Comparison of ENCODE assay signal across 16 cellular contexts in the genomic region with DNA sequence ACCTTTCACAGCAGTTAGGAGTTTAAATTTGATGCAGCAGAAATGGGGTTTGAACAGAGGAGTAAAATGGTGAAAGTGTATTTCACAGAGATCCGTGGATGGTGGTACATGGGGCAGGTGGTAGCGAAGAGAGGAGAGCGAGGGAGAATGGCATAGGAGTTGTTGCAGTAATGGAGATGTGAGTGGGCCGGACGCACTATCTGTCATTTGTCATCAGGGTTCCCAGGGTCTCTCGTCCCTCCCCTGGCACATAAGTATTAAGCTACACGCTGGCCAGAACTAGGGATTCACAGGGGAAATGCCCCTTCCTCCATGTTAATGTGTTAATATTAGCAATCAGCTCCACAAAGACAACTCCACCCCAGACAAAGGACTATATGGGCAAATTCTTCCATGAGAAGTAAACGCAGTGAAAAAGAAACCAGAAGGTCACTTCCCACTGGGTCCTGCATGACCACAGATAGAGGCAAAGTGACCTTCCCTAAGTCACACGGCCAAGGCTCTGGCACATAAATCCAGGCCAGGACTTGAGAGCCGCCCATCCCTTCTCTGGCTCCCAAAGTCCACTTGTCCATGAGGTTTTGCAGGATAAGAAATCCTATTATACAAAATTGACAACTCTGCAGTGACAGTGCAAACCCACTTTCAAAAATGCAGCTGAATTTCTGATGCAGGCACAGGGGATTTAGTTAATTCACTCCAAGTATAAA.
"Had no signal": no experiment of that assay in that cellular context is flagged by ENCODE, and none has a peak within 500 bp of the region (broad histone marks: within the 10 kb centered on the region; RNA-seq: fewer than 3 reads in every experiment).

No MANE protein-coding gene starts in this region.

- H3K9me3 ChIP-seq: ascending aorta, right lobe of liver, upper lobe of left lung had no signal

- H3K27ac ChIP-seq: dorsolateral prefrontal cortex, right lobe of liver, upper lobe of left lung had no signal

- H3K27me3 ChIP-seq: ascending aorta, dorsolateral prefrontal cortex, right lobe of liver, upper lobe of left lung had no signal

- H3K27ac Mint-ChIP-seq: activated CD4-positive, alpha-beta T cell treated with anti-CD3 and anti-CD28 coated beads, Interleukin-2, amount 10 ng/mL, durations not matched to agents 7 days and 5 days; activated naive CD8-positive, alpha-beta T cell treated with anti-CD3 and anti-CD28 coated beads, Interleukin-2, amount 50 U/mL, for 24 hours; endodermal cell; nephron had no signal

- H3K4me1 ChIP-seq: right lobe of liver, upper lobe of left lung had no signal

- H3K9me3 Mint-ChIP-seq: nephron had no signal

- H3K4me1 Mint-ChIP-seq: stimulated activated naive CD8-positive, alpha-beta T cell treated with anti-CD3 and anti-CD28 coated beads, Interleukin-15, amount 100 ng/mL, for 72 hours had no signal

- H3K4me3 Mint-ChIP-seq: activated CD4-positive, alpha-beta T cell treated with anti-CD3 and anti-CD28 coated beads, Interleukin-2, amount 10 ng/mL, durations not matched to agents 7 days and 5 days; activated naive CD8-positive, alpha-beta T cell treated with anti-CD3 and anti-CD28 coated beads, Interleukin-2, amount 50 U/mL, for 24 hours; endodermal cell; nephron; stimulated activated naive CD8-positive, alpha-beta T cell treated with anti-CD3 and anti-CD28 coated beads, Interleukin-15, amount 100 ng/mL, for 72 hours had no signal

- H3K4me3 ChIP-seq: ascending aorta, dorsolateral prefrontal cortex, right lobe of liver, upper lobe of left lung had no signal

- H3K27me3 Mint-ChIP-seq: activated CD4-positive, alpha-beta T cell treated with anti-CD3 and anti-CD28 coated beads, Interleukin-2, amount 10 ng/mL, durations not matched to agents 7 days and 5 days; activated naive CD8-positive, alpha-beta T cell treated with anti-CD3 and anti-CD28 coated beads, Interleukin-2, amount 50 U/mL, for 24 hours; stimulated activated naive CD8-positive, alpha-beta T cell treated with anti-CD3 and anti-CD28 coated beads, Interleukin-15, amount 100 ng/mL, for 72 hours had no signal

- DNase-seq: activated CD4-positive, alpha-beta T cell treated with anti-CD3 and anti-CD28 coated beads, Interleukin-2, amount 10 ng/mL, durations not matched to agents 7 days and 5 days; activated CD8-positive, alpha-beta memory T cell treated with anti-CD3 and anti-CD28 coated beads, Interleukin-2, amount 50 U/mL, for 48 hours; activated naive CD4-positive, alpha-beta T cell treated with Interleukin-2 at 50 U/mL for 16 hours; activated naive CD8-positive, alpha-beta T cell treated with anti-CD3 and anti-CD28 coated beads, Interleukin-2, amount 50 U/mL, for 24 hours; dorsolateral prefrontal cortex; endodermal cell; kidney glomerular epithelial cell; left ventricle myocardium superior; mesendoderm; occipital lobe; right lobe of liver; stimulated activated naive CD8-positive, alpha-beta T cell treated with anti-CD3 and anti-CD28 coated beads, Interleukin-15, amount 100 ng/mL, for 72 hours; T-helper 2 cell; upper lobe of left lung had no signal
